ENCODE assay signal across 28 cellular contexts in genomic region chrX:25337841-25338240, GRCh38.
"Had no signal": no experiment of that assay in that cellular context is flagged by ENCODE, and none has a peak within 500 bp of the region (broad histone marks: within the 10 kb centered on the region; RNA-seq: fewer than 3 reads in every experiment).

No MANE protein-coding gene starts in this region.

- H3K27ac ChIP-seq: cardiac muscle cell, colonic mucosa, PC-9, RWPE1 had no signal

- ATAC-seq: activated CD4-positive, alpha-beta T cell treated with anti-CD3 and anti-CD28 coated beads for 36 hours; activated CD4-positive, CD25-positive, alpha-beta regulatory T cell treated with anti-CD3 and anti-CD28 coated beads, Interleukin-2, amount 50 U/mL, for 24 hours; activated CD8-positive, alpha-beta T cell treated with anti-CD3 and anti-CD28 coated beads, Interleukin-2, amount 10 ng/mL, durations not matched to agents 7 days and 5 days; activated T-cell treated with anti-CD3 and anti-CD28 coated beads, Interleukin-2, amount 50 U/mL, for 4 hours; WTC11 had no signal

- H3K27me3 ChIP-seq: cardiac muscle cell, colonic mucosa had no signal

- H3K36me3 ChIP-seq: cardiac muscle cell, colonic mucosa had no signal

- H3K4me3 ChIP-seq: cardiac muscle cell, colonic mucosa, PC-9 had no signal

- DNase-seq: activated CD4-positive, alpha-beta T cell treated with anti-CD3 and anti-CD28 coated beads for 36 hours; activated CD4-positive, alpha-beta T cell treated with anti-CD3 and anti-CD28 coated beads, Interleukin-2, amount 10 ng/mL, durations not matched to agents 7 days and 5 days; activated CD4-positive, alpha-beta T cell treated with anti-CD3 and anti-CD28 coated beads, Interleukin-2, amount 50 U/mL, for 48 hours; activated CD8-positive, alpha-beta T cell treated with anti-CD3 and anti-CD28 coated beads, Interleukin-2, amount 10 ng/mL, durations not matched to agents 7 days and 5 days; activated effector memory CD4-positive, alpha-beta T cell treated with anti-CD3 and anti-CD28 coated beads, Interleukin-2, amount 50 U/mL, for 16 hours; activated naive CD4-positive, alpha-beta T cell; activated naive CD4-positive, alpha-beta T cell treated with anti-CD3 and anti-CD28 coated beads, Interleukin-2, amount 50 U/mL, for 16 hours; activated naive CD8-positive, alpha-beta T cell treated with anti-CD3 and anti-CD28 coated beads for 36 hours; activated T-cell treated with anti-CD3 and anti-CD28 coated beads, Interleukin-2, amount 50 U/mL, for 4 hours; amniotic stem cell; aorta; colonic mucosa; NCI-H1105; NCI-H1417 treated with DMSO at 0.1 percent for 48 hours; NCI-H187 treated with DMSO at 0.1 percent for 48 hours; NCI-H2081; NCI-H2171 treated with DMSO at 0.1 percent for 48 hours; NCI-H2227 treated with DMSO at 0.1 percent for 48 hours; NCI-H446; NCI-H510A treated with DMSO at 0.1 percent for 48 hours; NCI-H526 treated with DMSO at 0.1 percent for 48 hours; PC-9; Right ventricle myocardium superior; T1000 had no signal

- H3K9me3 ChIP-seq: colonic mucosa had no signal
